ENCODE assay signal across 8 cellular contexts in genomic region chr6:42891199-42891722, GRCh38. TPM values are rescaled to one million over a fixed set of nuclear protein-coding genes. Genes with fewer than 3 reads are reported as not detected.
DNase-seq lines count a peak whose midpoint lies in the region; ATAC-seq and TF ChIP-seq lines count a peak whose summit lies in the region.

No MANE protein-coding gene starts in this region.

- intact Hi-C loops in psoas muscle (cut with DNase I), result loop anchor here in 1 of 2 donors (10.0 kb wide), 1 partner anchor 624 kb away; the partner anchor contains the start of genes LRRC73, POLR1C and YIPF3
- intact Hi-C loops in sciatic nerve (cut with DNase I), result no loop called here

- 25 to 34% (median 27%) methylated on average over 17 of the region's 17 CpGs for WGBS in psoas muscle, 3 donors

- H3K36me3 ChIP-seq in GM06990 (ENCODE audit: control insufficient read depth, insufficient read depth, low read length) (no peaks in the 10 kb centered on the region; the same call in 1 of the 2 replicates), psoas muscle (ENCODE audit: insufficient read depth in 1 of 2, low read depth in 1 of 2) (peaks cover 0 to 25% of the 10 kb centered on the region in 2 donors)

- H3K9me3 Mint-ChIP-seq in T-cell, result no peaks in the 10 kb centered on the region

- peaks cover 6% of the 10 kb centered on the region for H3K36me3 Mint-ChIP-seq in T-cell

- H3K4me1 ChIP-seq in psoas muscle, result peaks cover 20% of the 10 kb centered on the region

- TF ChIP-seq CTCF in GM06990 (IDR thresholded peaks at IDR 0.05; ENCODE audit: insufficient read depth, low read length, poor library complexity, severe bottlenecking) (no peak), fibroblast of the aortic adventitia (IDR thresholded peaks at IDR 0.05; ENCODE audit: insufficient read depth, low read length) (no peak), psoas muscle (IDR thresholded peaks at IDR 0.05) (no peak)

- DNase-seq in GM06990 (ENCODE audit: extremely low read depth, insufficient read length) (no peak), T-cell (no peak), fibroblast of the aortic adventitia (ENCODE audit: low read depth) (no peak), psoas muscle (no peak), germinal center (ENCODE audit: low spot score) (no peak), sciatic nerve (ENCODE audit: low spot score) (no peak)
- DNase-seq in activated CD4-positive, CD25-positive, alpha-beta regulatory T cell treated with anti-CD3 and anti-CD28 coated beads, Interleukin-2, amount 50 U/mL, for 72 hours, result no peak

- POLR2A ChIA-PET in T-cell (lab: Charles Lee), result interaction anchor here (0.5 to 3.6 kb wide), 6 partner anchors 9 to 334 kb away, joined by 3 to 29 read pairs (median 5); partner anchors contain the start of genes CNPY3 (in 1 of the 2) and RPL7L1 (in 1 of the 2)

- peak overlapping the region; percentile 96 to 99 for H3K27ac Mint-ChIP-seq in T-cell

- H3K9me3 ChIP-seq in psoas muscle, result no peaks in the 10 kb centered on the region

- no peak for ATAC-seq in T-cell (replicated peaks in 1 of 4)
- no peak for ATAC-seq in psoas muscle
- no peak for ATAC-seq in HG03159 (IDR thresholded peaks at IDR 0.05; ENCODE audit: unreplicated experiment)
- no peak for ATAC-seq in sciatic nerve

- H3K4me3 Mint-ChIP-seq in T-cell, result peak overlapping the region; percentile 88 to 96 (median 92)

- H3K4me1 Mint-ChIP-seq in T-cell, result peaks cover 5 to 20% (median 18%) of the 10 kb centered on the region in 3 donors

- H3K27me3 ChIP-seq in GM06990 (replicated peaks; ENCODE audit: control insufficient read depth, insufficient read depth, low read length), result no peaks in the 10 kb centered on the region
- no peaks in the 10 kb centered on the region for H3K27me3 ChIP-seq in psoas muscle (ENCODE audit: insufficient read depth in 3 of 3, low read length in 2 of 3)

- H3K4me3 ChIP-seq in GM06990 (replicated peaks; ENCODE audit: low read depth, low read length), result peak overlapping the region; percentile 95
- peak overlapping the region; percentile 93 for H3K4me3 ChIP-seq in fibroblast of the aortic adventitia (ENCODE audit: low read depth, low read length)
- peak overlapping the region; percentile 82 for H3K4me3 ChIP-seq in psoas muscle

- peak overlapping the region; percentile 97 for H3K27ac ChIP-seq in psoas muscle

- CTCF ChIA-PET in T-cell (lab: Charles Lee), result interaction anchor here (0.6 to 1.2 kb wide), 5 partner anchors 11 to 278 kb away, joined by 3 to 5 read pairs (median 3); partner anchors contain the start of gene TBCC (in 1 of the 2)

- H3K27me3 Mint-ChIP-seq in T-cell, result no peaks in the 10 kb centered on the region

RNA-seq across cellular contexts. Expression of gene RPL7L1, which starts 11.8 kb away (rescaled TPM):
- total RNA-seq in T-cell (10 to 100 TPM; 62.5 to 89.2 (median 81.3) TPM), fibroblast of the aortic adventitia (ENCODE audit: low replicate concordance) (74.7 and 102 TPM in 2 replicates), psoas muscle (10 to 100 TPM; 50.7 to 70.4 (median 62.9) TPM), sciatic nerve (51.6 TPM)
- polyA plus RNA-seq in psoas muscle, result 100 to 1,000 TPM in 1 of 3 donors, 10 to 100 TPM in 2; 35.5 to 107 (median 90.6) TPM

RNA-seq across cellular contexts. Expression of gene PTCRA, which starts 24.6 kb away (rescaled TPM):
- under 1 TPM in 1 of 5 donors, not detected in 4; 0.53 TPM for total RNA-seq in T-cell
- not detected in 2 replicates for total RNA-seq in fibroblast of the aortic adventitia (ENCODE audit: low replicate concordance)
- not detected for total RNA-seq in psoas muscle
- under 1 TPM in 1 of 3 donors, not detected in 2; 0.09 TPM for polyA plus RNA-seq in psoas muscle
- total RNA-seq in sciatic nerve, result 0.40 TPM

RNA-seq across cellular contexts. Expression of gene CNPY3, which starts 38.0 kb away (rescaled TPM):
- 10 to 100 TPM; 51.2 to 86.2 (median 79.4) TPM for total RNA-seq in T-cell
- 23.2 and 45.6 TPM in 2 replicates for total RNA-seq in fibroblast of the aortic adventitia (ENCODE audit: low replicate concordance)
- 10 to 100 TPM in 2 of 4 donors, 1 to 10 TPM in 2; 6.8 to 11.9 (median 9.5) TPM for total RNA-seq in psoas muscle
- polyA plus RNA-seq in psoas muscle, result 10 to 100 TPM in 2 of 3 donors, 1 to 10 TPM in 1; 5.7 to 13.7 (median 10.8) TPM
- total RNA-seq in sciatic nerve, result 44.9 TPM
